In genomic region chr3:143119974-143120715, GRCh38 we compare ENCODE assay signal across 1 cellular context.
A peak's percentile ranks its signal among the peaks of the same experiment; 100 is the strongest.
TF ChIP-seq lines count a peak whose summit lies in the region.

No MANE protein-coding gene starts in this region.

TF ChIP-seq in K562, 482 proteins besides CTCF, POLR2A, EP300 and RAD21 (continued from another document):
- TF ChIP-seq ZNF318 (IDR thresholded peaks at IDR 0.05; ENCODE audit: borderline replicate concordance in 1 of 2, low read depth in 1 of 2) (no peak), MEF2A (IDR thresholded peaks at IDR 0.05; ENCODE audit: control insufficient read depth, low read depth, low read length) (no peak), ZBTB33 (CRISPR knock-in tag; IDR thresholded peaks at IDR 0.05) (no peak), TGIF2 (CRISPR knock-in tag; IDR thresholded peaks at IDR 0.05) (no peak), HDAC6 (IDR thresholded peaks at IDR 0.05; ENCODE audit: low read depth, low read length) (no peak), GATAD2B (IDR thresholded peaks at IDR 0.05; ENCODE audit: borderline replicate concordance) (no peak), ZFX (CRISPR knock-in tag; IDR thresholded peaks at IDR 0.05) (peak; percentile 41; the same call in 1 of the 2 replicates), STAT6 (CRISPR knock-in tag; IDR thresholded peaks at IDR 0.05) (no peak), ZNF274 (IDR thresholded peaks at IDR 0.05; ENCODE audit: borderline replicate concordance, low read depth, low read length) (no peak), DEAF1 (CRISPR knock-in tag; IDR thresholded peaks at IDR 0.05) (no peak), XRCC3 (IDR thresholded peaks at IDR 0.05) (no peak), ZHX1 (conservative IDR thresholded peaks at IDR 0.05; ENCODE audit: low read length) (no peak), PTTG1 (tag; IDR thresholded peaks at IDR 0.05; ENCODE audit: low read depth) (no peak), FOXO4 (CRISPR knock-in tag; IDR thresholded peaks at IDR 0.05) (no peak), PKNOX1 (IDR thresholded peaks at IDR 0.05) (no peak), NCOR1 (IDR thresholded peaks at IDR 0.05) (no peak)
